Comparison of ENCODE assay signal across 7 cellular contexts in the genomic region with DNA sequence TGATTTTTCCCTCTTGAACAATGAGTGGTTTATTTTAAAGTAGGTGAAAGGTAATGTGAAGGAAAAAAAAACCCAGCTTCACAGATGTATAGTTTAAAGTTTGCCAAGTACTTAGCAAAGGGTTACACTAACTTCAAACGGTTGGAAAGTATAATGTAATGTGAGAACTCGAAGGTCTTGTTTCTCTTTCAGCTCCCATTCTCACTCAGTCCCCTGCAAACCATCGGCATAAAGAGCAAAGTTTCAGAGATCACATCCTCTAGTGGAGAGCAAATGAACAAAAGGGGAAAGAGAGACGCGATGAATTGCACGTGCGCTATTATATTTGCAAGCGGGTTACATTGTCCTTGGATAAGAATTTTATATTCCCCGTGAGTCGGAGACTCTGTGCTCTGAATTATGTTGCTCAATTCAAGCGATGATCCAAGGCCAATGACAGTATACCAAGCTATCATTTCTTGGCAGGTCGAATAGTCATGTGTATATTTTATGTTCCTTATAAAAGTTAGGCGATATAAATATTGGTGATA. TPM values are rescaled to one million over a fixed set of nuclear protein-coding genes. Genes with fewer than 3 reads are reported as not detected.
DNase-seq lines count a peak whose midpoint lies in the region; ATAC-seq and TF ChIP-seq lines count a peak whose summit lies in the region.

No MANE protein-coding gene starts in this region.

- H3K4me1 Mint-ChIP-seq in immature natural killer cell: peaks cover 5 to 7% of the 10 kb centered on the region in 2 donors

- no peaks in the 10 kb centered on the region for H3K79me2 ChIP-seq in fibroblast of lung (ENCODE audit: control insufficient read depth, insufficient read depth, low read length)

- no peaks in the 10 kb centered on the region for H3K9me3 ChIP-seq in fibroblast of lung (ENCODE audit: control insufficient read depth, insufficient read depth, low read depth, low read length)

- H4K20me1 ChIP-seq in fibroblast of lung (ENCODE audit: control insufficient read depth, extremely low read depth, insufficient read depth, low read length): no peaks in the 10 kb centered on the region

- peak overlapping the region; percentile 63 for H2AFZ ChIP-seq in fibroblast of lung (ENCODE audit: low read length)

- peaks cover 5 to 9% (median 6%) of the 10 kb centered on the region in 3 donors for H3K27me3 Mint-ChIP-seq in immature natural killer cell (ENCODE audit: low read depth in 3 of 3)

- no peak overlapping the region for H3K9ac ChIP-seq in fibroblast of lung (ENCODE audit: insufficient read depth, low read length)

- no peaks in the 10 kb centered on the region for H3K9me3 Mint-ChIP-seq in immature natural killer cell

- ATAC-seq in GM18861 (IDR thresholded peaks at IDR 0.05; ENCODE audit: unreplicated experiment): peak; percentile 96
- peak; percentile 84 for ATAC-seq in sciatic nerve

- no peaks in the 10 kb centered on the region for H3K36me3 Mint-ChIP-seq in immature natural killer cell

- H3K4me3 Mint-ChIP-seq in immature natural killer cell: no peak overlapping the region

- CTCF ChIA-PET in HEK293T (lab: Yijun Ruan, JAX): interaction anchor here (0.6 to 2.0 kb wide), 5 partner anchors 12 to 215 kb away, joined by 3 to 6 read pairs (median 3); no protein-coding TSS in a partner anchor

- H3K4me3 ChIP-seq in fibroblast of lung (replicated peaks in 1 of 4; ENCODE audit: control extremely low read depth in 1 of 4, insufficient read depth in 1 of 4, low read depth in 3 of 4, low read length in 4 of 4): peak overlapping the region; percentile 17 to 48 (median 28)

- intact Hi-C loops in sciatic nerve (cut with DNase I): loop anchor here (10.0 kb wide), 1 partner anchor 175 kb away; no protein-coding TSS in a partner anchor

- no peak overlapping the region for H3K27ac Mint-ChIP-seq in immature natural killer cell

- H3K27ac ChIP-seq in fibroblast of lung (ENCODE audit: insufficient read depth, low read length): no peak overlapping the region

- TF ChIP-seq CTCF in fibroblast of lung (conservative IDR thresholded peaks at IDR 0.05 in 1 of 2, IDR thresholded peaks at IDR 0.05 in 1 of 2; ENCODE audit: low read depth in 1 of 2, low read length in 2 of 2): peak; percentile 44 to 66

- no peaks in the 10 kb centered on the region for H3K36me3 ChIP-seq in fibroblast of lung (ENCODE audit: control insufficient read depth, insufficient read depth, low read length)

- H3K4me2 ChIP-seq in fibroblast of lung (ENCODE audit: extremely low read depth, insufficient read depth, low read length): peak overlapping the region; percentile 74

- no peaks in the 10 kb centered on the region for H3K27me3 ChIP-seq in fibroblast of lung (ENCODE audit: control insufficient read depth, insufficient read depth, low read length)

- DNase-seq in HEK293T (ENCODE audit: extremely low spot score) (peak; percentile 28), NCI-H510A (lab: John Stamatoyannopoulos, UW) (peak; percentile 20), fibroblast of lung (ENCODE audit: low read depth in 2 of 2) (peak; percentile 62 to 89), sciatic nerve (ENCODE audit: low spot score) (no peak), immature natural killer cell (no peak), inferior parietal cortex (ENCODE audit: extremely low spot score) (no peak)

- POLR2A ChIA-PET in HEK293T (lab: Yijun Ruan, JAX): interaction anchor here (0.6 to 0.7 kb wide), 2 partner anchors 11 to 92 kb away, joined by 3 read pairs; no protein-coding TSS in a partner anchor

- no peaks in the 10 kb centered on the region for H3K4me1 ChIP-seq in fibroblast of lung (ENCODE audit: control insufficient read depth, extremely low read depth, insufficient read depth, low read length)

TF ChIP-seq in HEK293T, 16 proteins besides CTCF, POLR2A, EP300 and RAD21:
- no peak for TF ChIP-seq FOXA1 (IDR thresholded peaks at IDR 0.05)
- TF ChIP-seq TARDBP (IDR thresholded peaks at IDR 0.05): no peak
- TF ChIP-seq CTBP1 (IDR thresholded peaks at IDR 0.05; ENCODE audit: borderline replicate concordance): no peak
- no peak for TF ChIP-seq ELF4 (IDR thresholded peaks at IDR 0.05)
- TF ChIP-seq SUZ12 (IDR thresholded peaks at IDR 0.05): no peak

RNA-seq across cellular contexts. Expression of a gene that starts 37.6 kb away (rescaled TPM):
- total RNA-seq in fibroblast of lung (3.3 TPM in 2 replicates), sciatic nerve (22.3 TPM)
- polyA plus RNA-seq in fibroblast of lung (0.58 and 0.66 TPM in 2 replicates), immature natural killer cell (1 to 10 TPM; 5.0 to 7.1 (median 5.5) TPM)
- 0.55 and 0.65 TPM in 2 replicates for polyA plus RNA-seq in fibroblast of lung (2012)
- polyA minus RNA-seq in fibroblast of lung (ENCODE audit: low replicate concordance): 0.11 TPM in 1 of 2 replicates, not detected in the other

Comparison
In these comparisons a context has a peak if more than half of its experiments do, and no peak if none do; other contexts are left out.
1. DNase-seq: peak in HEK293T (single experiment), NCI-H510A (single experiment) and fibroblast of lung (2 of 2); none in sciatic nerve (single experiment), immature natural killer cell (0 of 3) and inferior parietal cortex (single experiment).